1 cellular context compared by ENCODE assay signal in the genomic region with DNA sequence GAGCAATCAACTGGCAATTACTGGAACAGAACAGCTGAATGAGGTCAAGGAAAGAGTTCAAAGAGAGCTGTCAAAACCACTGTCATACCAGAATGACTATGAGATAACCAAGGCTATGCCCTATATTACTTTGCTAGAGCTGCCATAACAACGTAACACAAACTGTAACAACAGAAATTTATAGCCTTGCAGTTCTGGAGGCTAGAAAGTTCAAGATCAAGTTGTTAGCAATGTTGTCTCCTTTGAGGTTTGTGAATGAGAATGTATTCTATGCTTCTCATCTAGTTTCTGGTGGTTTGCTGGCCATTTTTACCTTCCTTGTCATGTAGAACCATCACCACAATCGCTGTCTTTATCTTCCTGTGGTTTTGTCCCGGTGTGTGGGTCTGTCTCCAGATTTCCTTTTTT.
TF ChIP-seq lines count a peak whose summit lies in the region.

No MANE protein-coding gene starts in this region.

TF ChIP-seq in GM12878, 131 proteins besides CTCF, POLR2A, EP300 and RAD21 (continued from another document):
- TF ChIP-seq, protein P1, sequence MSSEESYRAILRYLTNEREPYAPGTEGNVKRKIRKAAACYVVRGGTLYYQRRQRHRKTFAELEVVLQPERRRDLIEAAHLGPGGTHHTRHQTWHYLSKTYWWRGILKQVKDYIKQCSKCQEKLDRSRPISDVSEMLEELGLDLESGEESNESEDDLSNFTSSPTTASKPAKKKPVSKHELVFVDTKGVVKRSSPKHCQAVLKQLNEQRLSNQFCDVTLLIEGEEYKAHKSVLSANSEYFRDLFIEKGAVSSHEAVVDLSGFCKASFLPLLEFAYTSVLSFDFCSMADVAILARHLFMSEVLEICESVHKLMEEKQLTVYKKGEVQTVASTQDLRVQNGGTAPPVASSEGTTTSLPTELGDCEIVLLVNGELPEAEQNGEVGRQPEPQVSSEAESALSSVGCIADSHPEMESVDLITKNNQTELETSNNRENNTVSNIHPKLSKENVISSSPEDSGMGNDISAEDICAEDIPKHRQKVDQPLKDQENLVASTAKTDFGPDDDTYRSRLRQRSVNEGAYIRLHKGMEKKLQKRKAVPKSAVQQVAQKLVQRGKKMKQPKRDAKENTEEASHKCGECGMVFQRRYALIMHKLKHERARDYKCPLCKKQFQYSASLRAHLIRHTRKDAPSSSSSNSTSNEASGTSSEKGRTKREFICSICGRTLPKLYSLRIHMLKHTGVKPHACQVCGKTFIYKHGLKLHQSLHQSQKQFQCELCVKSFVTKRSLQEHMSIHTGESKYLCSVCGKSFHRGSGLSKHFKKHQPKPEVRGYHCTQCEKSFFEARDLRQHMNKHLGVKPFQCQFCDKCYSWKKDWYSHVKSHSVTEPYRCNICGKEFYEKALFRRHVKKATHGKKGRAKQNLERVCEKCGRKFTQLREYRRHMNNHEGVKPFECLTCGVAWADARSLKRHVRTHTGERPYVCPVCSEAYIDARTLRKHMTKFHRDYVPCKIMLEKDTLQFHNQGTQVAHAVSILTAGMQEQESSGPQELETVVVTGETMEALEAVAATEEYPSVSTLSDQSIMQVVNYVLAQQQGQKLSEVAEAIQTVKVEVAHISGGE (CRISPR knock-in tag; IDR thresholded peaks at IDR 0.05): no peak
- TF ChIP-seq, protein P2, sequence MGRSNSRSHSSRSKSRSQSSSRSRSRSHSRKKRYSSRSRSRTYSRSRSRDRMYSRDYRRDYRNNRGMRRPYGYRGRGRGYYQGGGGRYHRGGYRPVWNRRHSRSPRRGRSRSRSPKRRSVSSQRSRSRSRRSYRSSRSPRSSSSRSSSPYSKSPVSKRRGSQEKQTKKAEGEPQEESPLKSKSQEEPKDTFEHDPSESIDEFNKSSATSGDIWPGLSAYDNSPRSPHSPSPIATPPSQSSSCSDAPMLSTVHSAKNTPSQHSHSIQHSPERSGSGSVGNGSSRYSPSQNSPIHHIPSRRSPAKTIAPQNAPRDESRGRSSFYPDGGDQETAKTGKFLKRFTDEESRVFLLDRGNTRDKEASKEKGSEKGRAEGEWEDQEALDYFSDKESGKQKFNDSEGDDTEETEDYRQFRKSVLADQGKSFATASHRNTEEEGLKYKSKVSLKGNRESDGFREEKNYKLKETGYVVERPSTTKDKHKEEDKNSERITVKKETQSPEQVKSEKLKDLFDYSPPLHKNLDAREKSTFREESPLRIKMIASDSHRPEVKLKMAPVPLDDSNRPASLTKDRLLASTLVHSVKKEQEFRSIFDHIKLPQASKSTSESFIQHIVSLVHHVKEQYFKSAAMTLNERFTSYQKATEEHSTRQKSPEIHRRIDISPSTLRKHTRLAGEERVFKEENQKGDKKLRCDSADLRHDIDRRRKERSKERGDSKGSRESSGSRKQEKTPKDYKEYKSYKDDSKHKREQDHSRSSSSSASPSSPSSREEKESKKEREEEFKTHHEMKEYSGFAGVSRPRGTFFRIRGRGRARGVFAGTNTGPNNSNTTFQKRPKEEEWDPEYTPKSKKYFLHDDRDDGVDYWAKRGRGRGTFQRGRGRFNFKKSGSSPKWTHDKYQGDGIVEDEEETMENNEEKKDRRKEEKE (IDR thresholded peaks at IDR 0.05): no peak
- TF ChIP-seq BCL11A (IDR thresholded peaks at IDR 0.05; ENCODE audit: low read depth, low read length): peak; percentile 90
- TF ChIP-seq, protein P3, sequence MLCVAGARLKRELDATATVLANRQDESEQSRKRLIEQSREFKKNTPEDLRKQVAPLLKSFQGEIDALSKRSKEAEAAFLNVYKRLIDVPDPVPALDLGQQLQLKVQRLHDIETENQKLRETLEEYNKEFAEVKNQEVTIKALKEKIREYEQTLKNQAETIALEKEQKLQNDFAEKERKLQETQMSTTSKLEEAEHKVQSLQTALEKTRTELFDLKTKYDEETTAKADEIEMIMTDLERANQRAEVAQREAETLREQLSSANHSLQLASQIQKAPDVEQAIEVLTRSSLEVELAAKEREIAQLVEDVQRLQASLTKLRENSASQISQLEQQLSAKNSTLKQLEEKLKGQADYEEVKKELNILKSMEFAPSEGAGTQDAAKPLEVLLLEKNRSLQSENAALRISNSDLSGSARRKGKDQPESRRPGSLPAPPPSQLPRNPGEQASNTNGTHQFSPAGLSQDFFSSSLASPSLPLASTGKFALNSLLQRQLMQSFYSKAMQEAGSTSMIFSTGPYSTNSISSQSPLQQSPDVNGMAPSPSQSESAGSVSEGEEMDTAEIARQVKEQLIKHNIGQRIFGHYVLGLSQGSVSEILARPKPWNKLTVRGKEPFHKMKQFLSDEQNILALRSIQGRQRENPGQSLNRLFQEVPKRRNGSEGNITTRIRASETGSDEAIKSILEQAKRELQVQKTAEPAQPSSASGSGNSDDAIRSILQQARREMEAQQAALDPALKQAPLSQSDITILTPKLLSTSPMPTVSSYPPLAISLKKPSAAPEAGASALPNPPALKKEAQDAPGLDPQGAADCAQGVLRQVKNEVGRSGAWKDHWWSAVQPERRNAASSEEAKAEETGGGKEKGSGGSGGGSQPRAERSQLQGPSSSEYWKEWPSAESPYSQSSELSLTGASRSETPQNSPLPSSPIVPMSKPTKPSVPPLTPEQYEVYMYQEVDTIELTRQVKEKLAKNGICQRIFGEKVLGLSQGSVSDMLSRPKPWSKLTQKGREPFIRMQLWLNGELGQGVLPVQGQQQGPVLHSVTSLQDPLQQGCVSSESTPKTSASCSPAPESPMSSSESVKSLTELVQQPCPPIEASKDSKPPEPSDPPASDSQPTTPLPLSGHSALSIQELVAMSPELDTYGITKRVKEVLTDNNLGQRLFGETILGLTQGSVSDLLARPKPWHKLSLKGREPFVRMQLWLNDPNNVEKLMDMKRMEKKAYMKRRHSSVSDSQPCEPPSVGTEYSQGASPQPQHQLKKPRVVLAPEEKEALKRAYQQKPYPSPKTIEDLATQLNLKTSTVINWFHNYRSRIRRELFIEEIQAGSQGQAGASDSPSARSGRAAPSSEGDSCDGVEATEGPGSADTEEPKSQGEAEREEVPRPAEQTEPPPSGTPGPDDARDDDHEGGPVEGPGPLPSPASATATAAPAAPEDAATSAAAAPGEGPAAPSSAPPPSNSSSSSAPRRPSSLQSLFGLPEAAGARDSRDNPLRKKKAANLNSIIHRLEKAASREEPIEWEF (IDR thresholded peaks at IDR 0.05; ENCODE audit: insufficient replicate concordance, low read depth, low read length): no peak
- TF ChIP-seq HCFC1 (IDR thresholded peaks at IDR 0.05; ENCODE audit: low read length): no peak
- TF ChIP-seq BMI1 (IDR thresholded peaks at IDR 0.05; ENCODE audit: borderline replicate concordance): peak; percentile 86
- TF ChIP-seq TCF7 (IDR thresholded peaks at IDR 0.05; ENCODE audit: borderline replicate concordance): peak; percentile 95
- TF ChIP-seq, protein P4, sequence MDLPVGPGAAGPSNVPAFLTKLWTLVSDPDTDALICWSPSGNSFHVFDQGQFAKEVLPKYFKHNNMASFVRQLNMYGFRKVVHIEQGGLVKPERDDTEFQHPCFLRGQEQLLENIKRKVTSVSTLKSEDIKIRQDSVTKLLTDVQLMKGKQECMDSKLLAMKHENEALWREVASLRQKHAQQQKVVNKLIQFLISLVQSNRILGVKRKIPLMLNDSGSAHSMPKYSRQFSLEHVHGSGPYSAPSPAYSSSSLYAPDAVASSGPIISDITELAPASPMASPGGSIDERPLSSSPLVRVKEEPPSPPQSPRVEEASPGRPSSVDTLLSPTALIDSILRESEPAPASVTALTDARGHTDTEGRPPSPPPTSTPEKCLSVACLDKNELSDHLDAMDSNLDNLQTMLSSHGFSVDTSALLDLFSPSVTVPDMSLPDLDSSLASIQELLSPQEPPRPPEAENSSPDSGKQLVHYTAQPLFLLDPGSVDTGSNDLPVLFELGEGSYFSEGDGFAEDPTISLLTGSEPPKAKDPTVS (IDR thresholded peaks at IDR 0.05; ENCODE audit: low read depth, low read length): no peak
- TF ChIP-seq IKZF2 (IDR thresholded peaks at IDR 0.05): peak; percentile 64 to 72
- TF ChIP-seq, protein P5, sequence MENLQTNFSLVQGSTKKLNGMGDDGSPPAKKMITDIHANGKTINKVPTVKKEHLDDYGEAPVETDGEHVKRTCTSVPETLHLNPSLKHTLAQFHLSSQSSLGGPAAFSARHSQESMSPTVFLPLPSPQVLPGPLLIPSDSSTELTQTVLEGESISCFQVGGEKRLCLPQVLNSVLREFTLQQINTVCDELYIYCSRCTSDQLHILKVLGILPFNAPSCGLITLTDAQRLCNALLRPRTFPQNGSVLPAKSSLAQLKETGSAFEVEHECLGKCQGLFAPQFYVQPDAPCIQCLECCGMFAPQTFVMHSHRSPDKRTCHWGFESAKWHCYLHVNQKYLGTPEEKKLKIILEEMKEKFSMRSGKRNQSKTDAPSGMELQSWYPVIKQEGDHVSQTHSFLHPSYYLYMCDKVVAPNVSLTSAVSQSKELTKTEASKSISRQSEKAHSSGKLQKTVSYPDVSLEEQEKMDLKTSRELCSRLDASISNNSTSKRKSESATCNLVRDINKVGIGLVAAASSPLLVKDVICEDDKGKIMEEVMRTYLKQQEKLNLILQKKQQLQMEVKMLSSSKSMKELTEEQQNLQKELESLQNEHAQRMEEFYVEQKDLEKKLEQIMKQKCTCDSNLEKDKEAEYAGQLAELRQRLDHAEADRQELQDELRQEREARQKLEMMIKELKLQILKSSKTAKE (IDR thresholded peaks at IDR 0.05; ENCODE audit: low read depth, poor library complexity, severe bottlenecking): peak; percentile 44
- no peak for TF ChIP-seq POLR2AphosphoS5 (IDR thresholded peaks at IDR 0.05; ENCODE audit: low read length)
- peak; percentile 65; the same call in 1 of the 2 replicates for TF ChIP-seq ZBED1 (IDR thresholded peaks at IDR 0.05; ENCODE audit: borderline replicate concordance)
- TF ChIP-seq BRCA1 (IDR thresholded peaks at IDR 0.05; ENCODE audit: low read depth, low read length): no peak
- TF ChIP-seq ZSCAN29 (IDR thresholded peaks at IDR 0.05): no peak
- no peak for TF ChIP-seq SREBF2 (IDR thresholded peaks at IDR 0.05; ENCODE audit: low read length)
- 0 out of 2 replicates have a peak, but pooled peaks have one; percentile 36 for TF ChIP-seq CREB1 (IDR thresholded peaks at IDR 0.05; ENCODE audit: low read depth)
- TF ChIP-seq STAT3 (IDR thresholded peaks at IDR 0.05; ENCODE audit: low read depth, low read length): 0 out of 2 replicates have a peak, but pooled peaks have one; percentile 76
- TF ChIP-seq FOXM1 (IDR thresholded peaks at IDR 0.05; ENCODE audit: low read depth, low read length): peak; percentile 88
- TF ChIP-seq MTA3 (IDR thresholded peaks at IDR 0.05; ENCODE audit: borderline replicate concordance, low read length): no peak; the same call in 1 of the 2 replicates
- TF ChIP-seq MXI1 (IDR thresholded peaks at IDR 0.05; ENCODE audit: low read depth, low read length): no peak
- peak; percentile 63; the same call in 1 of the 2 replicates for TF ChIP-seq ATF7 (IDR thresholded peaks at IDR 0.05; ENCODE audit: low read depth)
- TF ChIP-seq MEF2B (IDR thresholded peaks at IDR 0.05; ENCODE audit: partially characterized antibody, poor library complexity, severe bottlenecking): peak; percentile 41
- 0 out of 2 replicates have a peak, but pooled peaks have one; percentile 50 for TF ChIP-seq MEF2A (IDR thresholded peaks at IDR 0.05; ENCODE audit: insufficient read depth, low read depth, low read length)
- no peak for TF ChIP-seq SUZ12 (IDR thresholded peaks at IDR 0.05; ENCODE audit: unreplicated experiment)
- no peak for TF ChIP-seq KAT2A (conservative IDR thresholded peaks at IDR 0.05; ENCODE audit: control insufficient read depth, low read depth, low read length)
- peak; percentile 66 for TF ChIP-seq ZNF24 (IDR thresholded peaks at IDR 0.05)
- TF ChIP-seq, protein P6, sequence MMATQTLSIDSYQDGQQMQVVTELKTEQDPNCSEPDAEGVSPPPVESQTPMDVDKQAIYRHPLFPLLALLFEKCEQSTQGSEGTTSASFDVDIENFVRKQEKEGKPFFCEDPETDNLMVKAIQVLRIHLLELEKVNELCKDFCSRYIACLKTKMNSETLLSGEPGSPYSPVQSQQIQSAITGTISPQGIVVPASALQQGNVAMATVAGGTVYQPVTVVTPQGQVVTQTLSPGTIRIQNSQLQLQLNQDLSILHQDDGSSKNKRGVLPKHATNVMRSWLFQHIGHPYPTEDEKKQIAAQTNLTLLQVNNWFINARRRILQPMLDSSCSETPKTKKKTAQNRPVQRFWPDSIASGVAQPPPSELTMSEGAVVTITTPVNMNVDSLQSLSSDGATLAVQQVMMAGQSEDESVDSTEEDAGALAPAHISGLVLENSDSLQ (IDR thresholded peaks at IDR 0.05): peak; percentile 22; the same call in 1 of the 2 replicates
- TF ChIP-seq SP1 (IDR thresholded peaks at IDR 0.05; ENCODE audit: low read depth, low read length): no peak
- TF ChIP-seq TBL1XR1 (IDR thresholded peaks at IDR 0.05; ENCODE audit: low read depth, low read length): no peak
- no peak for TF ChIP-seq ASH2L (IDR thresholded peaks at IDR 0.05; ENCODE audit: borderline replicate concordance, low read depth)
- TF ChIP-seq TCF12 (IDR thresholded peaks at IDR 0.05; ENCODE audit: low read depth, low read length): peak; percentile 64; the same call in 1 of the 2 replicates
- TF ChIP-seq SMAD5 (IDR thresholded peaks at IDR 0.05; ENCODE audit: low read depth): no peak
- TF ChIP-seq RB1 (IDR thresholded peaks at IDR 0.05; ENCODE audit: borderline replicate concordance): no peak
- TF ChIP-seq, protein P7, sequence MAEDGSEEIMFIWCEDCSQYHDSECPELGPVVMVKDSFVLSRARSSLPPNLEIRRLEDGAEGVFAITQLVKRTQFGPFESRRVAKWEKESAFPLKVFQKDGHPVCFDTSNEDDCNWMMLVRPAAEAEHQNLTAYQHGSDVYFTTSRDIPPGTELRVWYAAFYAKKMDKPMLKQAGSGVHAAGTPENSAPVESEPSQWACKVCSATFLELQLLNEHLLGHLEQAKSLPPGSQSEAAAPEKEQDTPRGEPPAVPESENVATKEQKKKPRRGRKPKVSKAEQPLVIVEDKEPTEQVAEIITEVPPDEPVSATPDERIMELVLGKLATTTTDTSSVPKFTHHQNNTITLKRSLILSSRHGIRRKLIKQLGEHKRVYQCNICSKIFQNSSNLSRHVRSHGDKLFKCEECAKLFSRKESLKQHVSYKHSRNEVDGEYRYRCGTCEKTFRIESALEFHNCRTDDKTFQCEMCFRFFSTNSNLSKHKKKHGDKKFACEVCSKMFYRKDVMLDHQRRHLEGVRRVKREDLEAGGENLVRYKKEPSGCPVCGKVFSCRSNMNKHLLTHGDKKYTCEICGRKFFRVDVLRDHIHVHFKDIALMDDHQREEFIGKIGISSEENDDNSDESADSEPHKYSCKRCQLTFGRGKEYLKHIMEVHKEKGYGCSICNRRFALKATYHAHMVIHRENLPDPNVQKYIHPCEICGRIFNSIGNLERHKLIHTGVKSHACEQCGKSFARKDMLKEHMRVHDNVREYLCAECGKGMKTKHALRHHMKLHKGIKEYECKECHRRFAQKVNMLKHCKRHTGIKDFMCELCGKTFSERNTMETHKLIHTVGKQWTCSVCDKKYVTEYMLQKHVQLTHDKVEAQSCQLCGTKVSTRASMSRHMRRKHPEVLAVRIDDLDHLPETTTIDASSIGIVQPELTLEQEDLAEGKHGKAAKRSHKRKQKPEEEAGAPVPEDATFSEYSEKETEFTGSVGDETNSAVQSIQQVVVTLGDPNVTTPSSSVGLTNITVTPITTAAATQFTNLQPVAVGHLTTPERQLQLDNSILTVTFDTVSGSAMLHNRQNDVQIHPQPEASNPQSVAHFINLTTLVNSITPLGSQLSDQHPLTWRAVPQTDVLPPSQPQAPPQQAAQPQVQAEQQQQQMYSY (CRISPR knock-in tag; IDR thresholded peaks at IDR 0.05): no peak
- no peak for TF ChIP-seq NFYA (IDR thresholded peaks at IDR 0.05; ENCODE audit: borderline replicate concordance, low read depth, low read length)
- TF ChIP-seq NFIC (IDR thresholded peaks at IDR 0.05; ENCODE audit: low read depth, low read length): peak; percentile 88
- TF ChIP-seq CBFB (IDR thresholded peaks at IDR 0.05; ENCODE audit: low read depth): peak; percentile 70
- no peak for TF ChIP-seq LARP7 (IDR thresholded peaks at IDR 0.05)
